ENCODE assay signal across 18 cellular contexts in genomic region chr14:96574171-96574632, GRCh38.
A peak's percentile ranks its signal among the peaks of the same experiment; 100 is the strongest.
DNase-seq lines count a peak whose midpoint lies in the region; ATAC-seq, FAIRE-seq and TF ChIP-seq lines count a peak whose summit lies in the region.
"Had no signal": no experiment of that assay in that cellular context is flagged by ENCODE, and none has a peak within 500 bp of the region (broad histone marks: within the 10 kb centered on the region; RNA-seq: fewer than 3 reads in every experiment).

No MANE protein-coding gene starts in this region.

- H3K14ac ChIP-seq in H1 (ENCODE audit: insufficient read length): no peak overlapping the region
- H3K14ac ChIP-seq in mesenchymal stem cell (ENCODE audit: low read length in 2 of 2): no peak overlapping the region

- TF ChIP-seq CTCF in CD4-positive, alpha-beta T cell (IDR thresholded peaks at IDR 0.05): no peak
- TF ChIP-seq CTCF in H1 (IDR thresholded peaks at IDR 0.05; ENCODE audit: control extremely low read depth in 1 of 3, insufficient read depth in 1 of 3, low read depth in 1 of 3, low read length in 3 of 3): no peak

- no peak for TF ChIP-seq RAD21 in H1 (IDR thresholded peaks at IDR 0.05 in 1 of 2, conservative IDR thresholded peaks at IDR 0.05 in 1 of 2; ENCODE audit: low read depth in 2 of 2, low read length in 2 of 2)

- POLR2A ChIA-PET in CD4-positive, alpha-beta T cell (lab: Charles Lee): interaction anchor here (0.6 kb wide), 1 partner anchor 188 kb away, joined by 6 read pairs; no protein-coding TSS in a partner anchor
- POLR2A ChIA-PET in H1 (lab: Charles Lee; ENCODE audit: partially characterized antibody): interaction anchor here (0.6 to 1.9 kb wide), 3 partner anchors 10 to 526 kb away, joined by 3 to 6 read pairs (median 5); no protein-coding TSS in a partner anchor

- H2BK5ac ChIP-seq in H1 (ENCODE audit: low read depth, low read length) (no peak overlapping the region), mesenchymal stem cell (ENCODE audit: low read depth, low read length, poor library complexity, severe bottlenecking) (no peak overlapping the region)

- H3K4me1 ChIP-seq in HUES64 (ENCODE audit: insufficient read depth, low read length): peaks cover 33% of the 10 kb centered on the region
- H3K4me1 ChIP-seq in H1 (replicated peaks in 1 of 4; ENCODE audit: control insufficient read depth in 3 of 4, insufficient read depth in 4 of 4, low read length in 3 of 4): peaks cover 5 to 14% (median 10%) of the 10 kb centered on the region in 4 experiments; a peak in 5 of 7 replicates
- H3K4me1 ChIP-seq in mesenchymal stem cell (ENCODE audit: control insufficient read depth, insufficient read depth, low read depth, low read length): no peaks in the 10 kb centered on the region

- FAIRE-seq in H1 (lab: Jason Lieb, UNC): no peak
- FAIRE-seq: GM12892, small intestine had no signal

- peaks cover 23% of the 10 kb centered on the region for H3K4me1 Mint-ChIP-seq in CD4-positive, alpha-beta T cell (ENCODE audit: low read depth)

- H3K36me3 Mint-ChIP-seq in CD4-positive, alpha-beta T cell (ENCODE audit: low read depth): peaks cover 24% of the 10 kb centered on the region

- H3K27ac Mint-ChIP-seq in CD4-positive, alpha-beta T cell: peak overlapping the region; percentile 17
- H3K27ac Mint-ChIP-seq: activated CD4-positive, alpha-beta T cell treated with anti-CD3 and anti-CD28 coated beads for 36 hours; activated naive CD8-positive, alpha-beta T cell treated with anti-CD3 and anti-CD28 coated beads for 36 hours had no signal

- H3K4me3 Mint-ChIP-seq in CD4-positive, alpha-beta T cell: no peak overlapping the region
- H3K4me3 Mint-ChIP-seq: activated CD4-positive, alpha-beta T cell treated with anti-CD3 and anti-CD28 coated beads for 36 hours; activated naive CD8-positive, alpha-beta T cell treated with anti-CD3 and anti-CD28 coated beads for 36 hours; CD8-positive, alpha-beta memory T cell had no signal

- H3K23ac ChIP-seq in H1 (ENCODE audit: insufficient read length) (no peak overlapping the region), mesenchymal stem cell (ENCODE audit: low read length in 2 of 2) (no peak overlapping the region)

- no peak overlapping the region for H2BK20ac ChIP-seq in H1 (ENCODE audit: low read length)

- H2AK5ac ChIP-seq in H1 (ENCODE audit: low read depth, low read length): no peak overlapping the region
- no peak overlapping the region for H2AK5ac ChIP-seq in mesenchymal stem cell (ENCODE audit: low read length, severe bottlenecking)

- H3K36me3 ChIP-seq in HUES64 (ENCODE audit: insufficient read depth, low read length): peaks cover 12% of the 10 kb centered on the region
- H3K36me3 ChIP-seq in H1 (ENCODE audit: control insufficient read depth in 2 of 4, insufficient read depth in 4 of 4, low read length in 3 of 4): peaks cover 0 to 4% (median 0%) of the 10 kb centered on the region in 4 experiments; a peak in 3 of 8 replicates
- peaks cover 21 to 23% of the 10 kb centered on the region in 2 experiments for H3K36me3 ChIP-seq in mesenchymal stem cell (ENCODE audit: control insufficient read depth in 1 of 2, insufficient read depth in 2 of 2, low read depth in 1 of 2, low read length in 2 of 2)
- H3K36me3 ChIP-seq in MG63: peaks cover 3% of the 10 kb centered on the region; the same call in 1 of the 2 replicates

- H3K9me3 ChIP-seq in CD4-positive, alpha-beta T cell (ENCODE audit: control insufficient read depth, low read length): no peaks in the 10 kb centered on the region
- H3K9me3 ChIP-seq in HUES64 (ENCODE audit: insufficient read depth, low read depth, low read length): no peaks in the 10 kb centered on the region
- H3K9me3 ChIP-seq in H1 (ENCODE audit: insufficient read depth in 2 of 2, low read depth in 1 of 2, low read length in 1 of 2): no peaks in the 10 kb centered on the region
- no peaks in the 10 kb centered on the region for H3K9me3 ChIP-seq in mesenchymal stem cell (ENCODE audit: control insufficient read depth, low read length)
- H3K9me3 ChIP-seq in MG63: no peaks in the 10 kb centered on the region
- H3K9me3 ChIP-seq: stomach had no signal

- no peaks in the 10 kb centered on the region for H3K27me3 Mint-ChIP-seq in CD4-positive, alpha-beta T cell
- H3K27me3 Mint-ChIP-seq: activated CD4-positive, alpha-beta T cell treated with anti-CD3 and anti-CD28 coated beads for 36 hours; activated naive CD8-positive, alpha-beta T cell treated with anti-CD3 and anti-CD28 coated beads for 36 hours had no signal

- H4K8ac ChIP-seq in H1 (ENCODE audit: extremely low read depth, insufficient read depth, low read length) (no peak overlapping the region), mesenchymal stem cell (ENCODE audit: low read length) (no peak overlapping the region)

- no peaks in the 10 kb centered on the region for H3K79me2 ChIP-seq in H1 (ENCODE audit: control insufficient read depth in 1 of 2, insufficient read depth in 2 of 2, low read length in 2 of 2)

- H3K56ac ChIP-seq in H1 (replicated peaks; ENCODE audit: insufficient read length, low read depth, low read length): no peak overlapping the region

- H3K79me1 ChIP-seq in H1 (ENCODE audit: low read depth, low read length) (no peaks in the 10 kb centered on the region; the same call in 1 of the 2 replicates), mesenchymal stem cell (replicated peaks; ENCODE audit: low read length, poor library complexity, severe bottlenecking) (peaks cover 17% of the 10 kb centered on the region)

- no peak for TF ChIP-seq EP300 in H1 (IDR thresholded peaks at IDR 0.05; ENCODE audit: borderline replicate concordance in 1 of 2, low read depth in 2 of 2, low read length in 2 of 2)

- H3K4me3 ChIP-seq in HUES64 (ENCODE audit: low read length) (no peak overlapping the region), H1 (ENCODE audit: extremely low read depth in 1 of 4, insufficient read depth in 2 of 4, low read depth in 3 of 4, low read length in 4 of 4) (no peak overlapping the region), mesenchymal stem cell (ENCODE audit: insufficient read depth in 1 of 2, low read depth in 1 of 2, low read length in 2 of 2) (no peak overlapping the region), MG63 (no peak overlapping the region)
- H3K4me3 ChIP-seq: dorsolateral prefrontal cortex, stomach had no signal

- TF ChIP-seq POLR2A in H1 (IDR thresholded peaks at IDR 0.05; ENCODE audit: control extremely low read depth in 1 of 2, low read depth in 2 of 2, low read length in 2 of 2): no peak

- no peak overlapping the region for H3K4me2 ChIP-seq in H1 (ENCODE audit: insufficient read depth in 1 of 2, low read depth in 2 of 2, low read length in 2 of 2)
- H3K4me2 ChIP-seq in mesenchymal stem cell (ENCODE audit: low read length, poor library complexity, severe bottlenecking): no peak overlapping the region

- H2AFZ ChIP-seq in H1 (ENCODE audit: low read length) (no peak overlapping the region), mesenchymal stem cell (ENCODE audit: low read depth, low read length) (no peak overlapping the region)

- no peaks in the 10 kb centered on the region for H4K20me1 ChIP-seq in H1 (replicated peaks in 1 of 2; ENCODE audit: control insufficient read depth in 1 of 2, insufficient read depth in 2 of 2, low read length in 2 of 2)

- H2BK12ac ChIP-seq in H1 (ENCODE audit: low read depth, low read length) (no peak overlapping the region; the same call in 1 of the 2 replicates), mesenchymal stem cell (ENCODE audit: low read length in 2 of 2) (no peak overlapping the region)

- no peak overlapping the region for H4K5ac ChIP-seq in H1 (ENCODE audit: insufficient read length, low read depth, low read length)

- H3K27ac ChIP-seq in CD4-positive, alpha-beta T cell (ENCODE audit: low read depth, low read length): no peak overlapping the region
- peak overlapping the region; percentile 25; the same call in 1 of the 2 replicates for H3K27ac ChIP-seq in HUES64 (ENCODE audit: low read depth, low read length)
- H3K27ac ChIP-seq in H1 (ENCODE audit: low read depth, low read length): peak overlapping the region; percentile 51; the same call in 1 of the 2 replicates
- no peak overlapping the region for H3K27ac ChIP-seq in mesenchymal stem cell (ENCODE audit: low read length, poor library complexity, severe bottlenecking)

- H4K91ac ChIP-seq in H1 (replicated peaks; ENCODE audit: insufficient read length, low read length) (no peak overlapping the region), mesenchymal stem cell (ENCODE audit: low read length) (no peak overlapping the region)

- no peak overlapping the region for H3K4ac ChIP-seq in H1 (replicated peaks; ENCODE audit: insufficient read length, low read depth, low read length)
- no peak overlapping the region for H3K4ac ChIP-seq in mesenchymal stem cell (ENCODE audit: low read depth in 1 of 2, low read length in 2 of 2)

- CTCF ChIA-PET in CD4-positive, alpha-beta T cell (lab: Charles Lee): no interaction called here
- CTCF ChIA-PET in H1 (lab: Charles Lee; ENCODE audit: partially characterized antibody): interaction anchor here (1.0 to 2.0 kb wide), 3 partner anchors 10 to 174 kb away, joined by 3 to 10 read pairs (median 3); no protein-coding TSS in a partner anchor

- H3K18ac ChIP-seq in H1 (ENCODE audit: extremely low read depth, low read length): no peak overlapping the region
- no peak overlapping the region for H3K18ac ChIP-seq in mesenchymal stem cell (ENCODE audit: low read depth in 1 of 2, low read length in 2 of 2)

- H3K27me3 ChIP-seq in CD4-positive, alpha-beta T cell (ENCODE audit: control insufficient read depth, insufficient read depth, low read length): no peaks in the 10 kb centered on the region
- no peaks in the 10 kb centered on the region for H3K27me3 ChIP-seq in HUES64 (ENCODE audit: insufficient read depth, low read length)
- H3K27me3 ChIP-seq in H1 (replicated peaks in 1 of 4; ENCODE audit: control insufficient read depth in 3 of 4, extremely low read depth in 1 of 4, insufficient read depth in 3 of 4, low read length in 3 of 4): no peaks in the 10 kb centered on the region
- no peaks in the 10 kb centered on the region for H3K27me3 ChIP-seq in mesenchymal stem cell (ENCODE audit: control insufficient read depth in 1 of 2, insufficient read depth in 1 of 2, low read length in 2 of 2)
- H3K27me3 ChIP-seq in MG63: no peaks in the 10 kb centered on the region
- H3K27me3 ChIP-seq: dorsolateral prefrontal cortex, stomach had no signal

- H2BK15ac ChIP-seq in H1 (ENCODE audit: low read length) (no peak overlapping the region), mesenchymal stem cell (ENCODE audit: low read depth, poor library complexity, severe bottlenecking) (no peak overlapping the region)

- H3K9ac ChIP-seq in HUES64 (ENCODE audit: low read depth, low read length) (no peak overlapping the region), H1 (replicated peaks in 1 of 4; ENCODE audit: extremely low read depth in 1 of 4, low read depth in 3 of 4, low read length in 3 of 4) (no peak overlapping the region), mesenchymal stem cell (ENCODE audit: low read length) (no peak overlapping the region)

- H3K23me2 ChIP-seq in H1 (ENCODE audit: low read depth, low read length): no peaks in the 10 kb centered on the region

- no peak for DNase-seq in CD4-positive, alpha-beta T cell
- DNase-seq in H1 (ENCODE audit: low read depth in 1 of 2, low spot score in 2 of 2): no peak
- DNase-seq in mesenchymal stem cell: peak; percentile 59
- no peak for DNase-seq in stimulated activated CD4-positive, alpha-beta T cell treated with anti-CD3 and anti-CD28 coated beads, Interleukin-15, amount 100 ng/mL, for 24 hours
- DNase-seq in DMS 273 treated with DMSO at 0.1 percent for 48 hours (lab: John Stamatoyannopoulos, UW): no peak
- no peak for DNase-seq in MG63
- DNase-seq: activated CD4-positive, alpha-beta T cell treated with anti-CD3 and anti-CD28 coated beads for 36 hours; activated naive CD8-positive, alpha-beta T cell treated with anti-CD3 and anti-CD28 coated beads for 36 hours; CD8-positive, alpha-beta memory T cell; dorsolateral prefrontal cortex; H7; NCI-H1436; small intestine; stimulated activated CD4-positive, alpha-beta T cell treated with anti-CD3 and anti-CD28 coated beads, Interleukin-4, amount 100 ng/mL, for 24 hours; stomach had no signal

- H3K9me3 Mint-ChIP-seq in CD4-positive, alpha-beta T cell: no peaks in the 10 kb centered on the region
- H3K9me3 Mint-ChIP-seq: activated naive CD8-positive, alpha-beta T cell treated with anti-CD3 and anti-CD28 coated beads for 36 hours; CD8-positive, alpha-beta memory T cell had no signal

- intact Hi-C loops in CD4-positive, alpha-beta T cell (cut with DNase I, micrococcal nuclease): no loop called here

- 98% methylated on average over 2 of the region's 2 CpGs for WGBS in HUES64
- 82% methylated on average over 2 of the region's 2 CpGs; no CpG with 5 or more reads in 1 of the 2 experiments for WGBS in H1 (ENCODE audit: extremely low coverage in 1 of 2, insufficient coverage in 1 of 2, insufficient read length in 1 of 2, insufficient replicate concordance in 2 of 2, low coverage in 1 of 2, low lambda C conversion rate in 2 of 2, missing lambda C conversion rate in 1 of 2), 2 experiments
- 100% methylated on average over 1 of the region's 2 CpGs for WGBS in mesenchymal stem cell

- no peak overlapping the region for H2BK120ac ChIP-seq in H1 (replicated peaks; ENCODE audit: low read depth, low read length)
- H2BK120ac ChIP-seq in mesenchymal stem cell (ENCODE audit: low read depth, low read length): no peak overlapping the region

- ATAC-seq in CD4-positive, alpha-beta T cell (ENCODE audit: poor library complexity): no peak
- ATAC-seq in HG03097 (IDR thresholded peaks at IDR 0.05; ENCODE audit: low FRiP score, unreplicated experiment): no peak
- ATAC-seq: activated CD4-positive, alpha-beta T cell treated with anti-CD3 and anti-CD28 coated beads for 36 hours had no signal

Comparison
In these comparisons a context has a peak if more than half of its experiments do, and no peak if none do; other contexts are left out.
1. H3K27ac ChIP-seq: peak in HUES64 (single experiment) and H1 (single experiment); none in CD4-positive, alpha-beta T cell (single experiment) and mesenchymal stem cell (single experiment).